12 cellular contexts compared by ENCODE assay signal in the genomic region with DNA sequence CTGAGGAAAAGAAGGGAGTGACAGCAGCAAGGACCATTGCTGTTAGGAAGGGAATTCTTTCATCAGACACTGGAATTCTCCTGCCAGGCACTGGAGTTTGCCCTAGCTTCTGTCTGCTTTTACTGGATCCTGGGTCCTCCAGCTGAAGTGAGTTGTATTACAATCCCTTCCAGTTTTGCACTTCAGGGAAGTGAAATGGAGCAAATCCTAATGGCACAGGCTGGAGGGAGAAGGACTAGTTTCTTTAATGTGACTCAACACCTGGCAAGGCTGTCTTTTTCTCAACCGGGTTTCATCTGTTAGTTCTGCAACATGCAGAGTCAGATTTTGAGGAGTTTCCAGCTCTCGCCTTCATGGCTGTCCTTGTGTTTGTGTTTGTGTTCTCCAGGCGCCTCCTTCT. TPM values are rescaled to one million over a fixed set of nuclear protein-coding genes. Genes with fewer than 3 reads are reported as not detected.
A peak's percentile ranks its signal among the peaks of the same experiment; 100 is the strongest.
DNase-seq lines count a peak whose midpoint lies in the region; ATAC-seq and TF ChIP-seq lines count a peak whose summit lies in the region.
"Had no signal": no experiment of that assay in that cellular context is flagged by ENCODE, and none has a peak within 500 bp of the region (broad histone marks: within the 10 kb centered on the region; RNA-seq: fewer than 3 reads in every experiment).

No MANE protein-coding gene starts in this region.

- H3K23ac ChIP-seq in IMR-90 (ENCODE audit: low read depth, low read length), result 0 out of 2 replicates have a peak overlapping the region, but pooled peaks have one; percentile 4

- ATAC-seq in IMR-90 (ENCODE audit: low read depth), result peak; percentile 32
- ATAC-seq in HG02798 (IDR thresholded peaks at IDR 0.05; ENCODE audit: poor library complexity, unreplicated experiment), result no peak
- ATAC-seq: HCT116 had no signal

- H3K27ac ChIP-seq in IMR-90 (ENCODE audit: insufficient read depth, low read length) (no peak overlapping the region), stomach smooth muscle (ENCODE audit: low read length) (peak overlapping the region; percentile 79), colonic mucosa (no peak overlapping the region)
- H3K27ac ChIP-seq: brain microvascular endothelial cell had no signal

- H3K9me1 ChIP-seq in IMR-90 (ENCODE audit: insufficient read depth, low read length), result peaks cover 6% of the 10 kb centered on the region; the same call in 1 of the 2 replicates

- H3K79me1 ChIP-seq in IMR-90 (ENCODE audit: low read depth in 1 of 2, low read length in 2 of 2), result peaks cover 25 to 84% of the 10 kb centered on the region in 2 experiments

- no peaks in the 10 kb centered on the region for H3K27me3 Mint-ChIP-seq in activated naive CD4-positive, alpha-beta T cell treated with anti-CD3 and anti-CD28 coated beads, Interleukin-2, amount 10 ng/mL, durations not matched to agents 7 days and 5 days
- H3K27me3 Mint-ChIP-seq: activated T-cell treated with anti-CD3 and anti-CD28 coated beads, Interleukin-2, amount 50 U/mL, for 24 hours had no signal

- H4K91ac ChIP-seq in IMR-90 (ENCODE audit: insufficient read depth, low read depth, low read length), result no peak overlapping the region

- POLR2A ChIA-PET in IMR-90 (lab: Charles Lee; ENCODE audit: unreplicated experiment), result no interaction called here

- no peak for TF ChIP-seq POLR2A in IMR-90 (IDR thresholded peaks at IDR 0.05; ENCODE audit: low read depth, low read length)

- no peak overlapping the region for H4K5ac ChIP-seq in IMR-90 (ENCODE audit: low read depth, low read length)

- H2BK15ac ChIP-seq in IMR-90 (ENCODE audit: low read depth, low read length), result no peak overlapping the region

- no peak overlapping the region for H2AK9ac ChIP-seq in IMR-90 (replicated peaks; ENCODE audit: low read depth, low read length, poor library complexity)

- H3K4me1 Mint-ChIP-seq in activated naive CD4-positive, alpha-beta T cell treated with anti-CD3 and anti-CD28 coated beads, Interleukin-2, amount 10 ng/mL, durations not matched to agents 7 days and 5 days, result peaks cover 5% of the 10 kb centered on the region

- dilution Hi-C loops in IMR-90 (cut with HindIII; ENCODE audit: low sequenced_read_pairs, unreplicated experiment), result no loop called here

- no peak overlapping the region for H2BK5ac ChIP-seq in IMR-90 (ENCODE audit: low read depth, low read length, poor library complexity, severe bottlenecking)

- no TSS peak for BruUV-seq in IMR-90 (replicated peaks; lab: Mats Ljungman, UMichigan)

- no peak overlapping the region for H3K56ac ChIP-seq in IMR-90 (ENCODE audit: extremely low read depth, insufficient read depth, low read length)

- H3K27ac Mint-ChIP-seq in activated naive CD4-positive, alpha-beta T cell treated with anti-CD3 and anti-CD28 coated beads, Interleukin-2, amount 10 ng/mL, durations not matched to agents 7 days and 5 days, result no peak overlapping the region
- H3K27ac Mint-ChIP-seq: activated T-cell treated with anti-CD3 and anti-CD28 coated beads, Interleukin-2, amount 50 U/mL, for 24 hours had no signal

- H2BK20ac ChIP-seq in IMR-90 (ENCODE audit: low read depth, low read length), result no peak overlapping the region

- H3K9me3 Mint-ChIP-seq in activated naive CD4-positive, alpha-beta T cell treated with anti-CD3 and anti-CD28 coated beads, Interleukin-2, amount 10 ng/mL, durations not matched to agents 7 days and 5 days, result no peaks in the 10 kb centered on the region
- H3K9me3 Mint-ChIP-seq: activated T-cell treated with anti-CD3 and anti-CD28 coated beads, Interleukin-2, amount 50 U/mL, for 24 hours had no signal

- no peak overlapping the region for H3K4me2 ChIP-seq in IMR-90 (ENCODE audit: low read depth, low read length)

- H3K36me3 Mint-ChIP-seq in activated naive CD4-positive, alpha-beta T cell treated with anti-CD3 and anti-CD28 coated beads, Interleukin-2, amount 10 ng/mL, durations not matched to agents 7 days and 5 days, result peaks cover 19% of the 10 kb centered on the region

- H4K20me1 ChIP-seq in IMR-90 (ENCODE audit: insufficient read depth, low read length), result peaks cover 31% of the 10 kb centered on the region

- H3K36me3 ChIP-seq in IMR-90 (ENCODE audit: control insufficient read depth, insufficient read depth, low read length) (0 out of 2 replicates have a peak, but pooled peaks cover under 1% of the 10 kb centered on the region), stomach smooth muscle (ENCODE audit: control insufficient read depth in 2 of 2, insufficient read depth in 2 of 2, low read length in 2 of 2) (no peaks in the 10 kb centered on the region), colonic mucosa (no peaks in the 10 kb centered on the region)
- H3K36me3 ChIP-seq: brain microvascular endothelial cell had no signal

- no peaks in the 10 kb centered on the region for H3K27me3 ChIP-seq in IMR-90 (ENCODE audit: control insufficient read depth, insufficient read depth, low read length)
- no peaks in the 10 kb centered on the region for H3K27me3 ChIP-seq in stomach smooth muscle (ENCODE audit: control insufficient read depth in 1 of 2, insufficient read depth in 2 of 2, low read length in 2 of 2)
- H3K27me3 ChIP-seq in colonic mucosa, result no peaks in the 10 kb centered on the region
- H3K27me3 ChIP-seq: brain microvascular endothelial cell had no signal

- peaks cover 6% of the 10 kb centered on the region for H3K4me1 ChIP-seq in IMR-90 (ENCODE audit: control insufficient read depth, insufficient read depth, low read length)
- peaks cover 22% of the 10 kb centered on the region for H3K4me1 ChIP-seq in stomach smooth muscle (ENCODE audit: control insufficient read depth, insufficient read depth, low read length)
- H3K4me1 ChIP-seq in colonic mucosa, result no peaks in the 10 kb centered on the region

- H3K9me3 ChIP-seq in IMR-90 (ENCODE audit: control insufficient read depth, insufficient read depth, low read length) (no peaks in the 10 kb centered on the region), stomach smooth muscle (ENCODE audit: control insufficient read depth in 2 of 2, low read length in 2 of 2) (no peaks in the 10 kb centered on the region), colonic mucosa (no peaks in the 10 kb centered on the region)

- H3K4me3 Mint-ChIP-seq in activated naive CD4-positive, alpha-beta T cell treated with anti-CD3 and anti-CD28 coated beads, Interleukin-2, amount 10 ng/mL, durations not matched to agents 7 days and 5 days, result no peak overlapping the region
- H3K4me3 Mint-ChIP-seq: activated T-cell treated with anti-CD3 and anti-CD28 coated beads, Interleukin-2, amount 50 U/mL, for 24 hours had no signal

- no peak overlapping the region for H4K8ac ChIP-seq in IMR-90 (ENCODE audit: low read depth in 2 of 2, low read length in 2 of 2)

- no peak for TF ChIP-seq CTCF in IMR-90 (conservative IDR thresholded peaks at IDR 0.05; ENCODE audit: low read depth, low read length)
- TF ChIP-seq CTCF in cardiac fibroblast (IDR thresholded peaks at IDR 0.05; ENCODE audit: low read depth, low read length), result no peak
- TF ChIP-seq CTCF in colonic mucosa (IDR thresholded peaks at IDR 0.05), result no peak

- 0 out of 2 replicates have a peak overlapping the region, but pooled peaks have one; percentile 10 for H3K14ac ChIP-seq in IMR-90 (replicated peaks; ENCODE audit: low read depth, low read length)

- intact Hi-C loops in IMR-90 (cut with micrococcal nuclease) (no loop called here), colonic mucosa (cut with DNase I) (no loop called here)

- no peak overlapping the region for H3K4me3 ChIP-seq in IMR-90 (ENCODE audit: insufficient read depth, low read depth, low read length)
- no peak overlapping the region for H3K4me3 ChIP-seq in cardiac fibroblast (replicated peaks in 1 of 2; ENCODE audit: low read depth in 2 of 2, low read length in 2 of 2)
- H3K4me3 ChIP-seq in stomach smooth muscle (ENCODE audit: low read length in 2 of 2), result peak overlapping the region; percentile 1 to 40
- no peak overlapping the region for H3K4me3 ChIP-seq in colonic mucosa

- no peak overlapping the region for H2AFZ ChIP-seq in IMR-90 (replicated peaks; ENCODE audit: low read length, poor library complexity)

- H3K9ac ChIP-seq in IMR-90 (ENCODE audit: low read depth, low read length), result no peak overlapping the region
- H3K9ac ChIP-seq in stomach smooth muscle (ENCODE audit: low read length in 2 of 2), result peak overlapping the region; percentile 25 to 47
- H3K9ac ChIP-seq in colonic mucosa (ENCODE audit: low read depth in 2 of 2, low read length in 2 of 2), result no peak overlapping the region

- peak; percentile 58 for DNase-seq in IMR-90
- peak; percentile 51 to 54 for DNase-seq in cardiac fibroblast (ENCODE audit: low read depth in 2 of 2)
- DNase-seq in islet precursor cell, result peak; percentile 38
- DNase-seq in activated naive CD4-positive, alpha-beta T cell treated with anti-CD3 and anti-CD28 coated beads, Interleukin-2, amount 10 ng/mL, durations not matched to agents 7 days and 5 days, result no peak
- DNase-seq in colonic mucosa, result no peak
- DNase-seq in SHP77 treated with DMSO at 0.1 percent for 48 hours (lab: John Stamatoyannopoulos, UW), result no peak
- DNase-seq: activated T-cell treated with anti-CD3 and anti-CD28 coated beads, Interleukin-2, amount 50 U/mL, for 24 hours; brain microvascular endothelial cell; NCI-H345 had no signal

- no peak overlapping the region for H3K18ac ChIP-seq in IMR-90 (ENCODE audit: low read depth, low read length)

- H2BK120ac ChIP-seq in IMR-90 (ENCODE audit: low read depth, low read length), result no peak overlapping the region

- in situ Hi-C loops in IMR-90 (cut with MboI; ENCODE audit: low sequenced_read_pairs), result no loop called here

- no peak for TF ChIP-seq RAD21 in IMR-90 (IDR thresholded peaks at IDR 0.05; ENCODE audit: low read length)

- WGBS in IMR-90 (ENCODE audit: extremely low coverage in 2 of 2, insufficient read length in 1 of 2), 2 experiments, result no CpG with 5 or more reads among the region's 3 CpGs

- no peak overlapping the region for H3K4ac ChIP-seq in IMR-90 (ENCODE audit: low read depth, low read length)

- no peak overlapping the region for H2AK5ac ChIP-seq in IMR-90 (ENCODE audit: low read depth, low read length)

- CTCF ChIA-PET in IMR-90 (lab: Yijun Ruan, JAX), result no interaction called here
- CTCF ChIA-PET in activated naive CD4-positive, alpha-beta T cell treated with anti-CD3 and anti-CD28 coated beads, Interleukin-2, amount 10 ng/mL, durations not matched to agents 7 days and 5 days (lab: Charles Lee), result no interaction called here

TF ChIP-seq in IMR-90, 13 proteins besides CTCF, POLR2A, EP300 and RAD21 (continues in another document):
- TF ChIP-seq BHLHE40 (IDR thresholded peaks at IDR 0.05; ENCODE audit: low read depth, low read length) (no peak), RFX5 (IDR thresholded peaks at IDR 0.05; ENCODE audit: low read depth, low read length) (no peak), SMC3 (IDR thresholded peaks at IDR 0.05; ENCODE audit: low read depth, low read length) (no peak), MAFK (IDR thresholded peaks at IDR 0.05; ENCODE audit: low read depth, low read length) (no peak), CEBPB (IDR thresholded peaks at IDR 0.05; ENCODE audit: low read depth, low read length) (no peak), RCOR1 (IDR thresholded peaks at IDR 0.05; ENCODE audit: insufficient replicate concordance, low read length) (no peak)

RNA-seq across cellular contexts. Expression of a gene that starts 45.8 kb away (rescaled TPM):
- total RNA-seq in IMR-90 (2012; rRNA removed) (9.4 and 9.9 TPM in 2 replicates), colonic mucosa (10 to 100 TPM; 49.2 to 73.1 TPM)
- 8.4 and 8.6 TPM in 2 replicates for polyA plus RNA-seq in IMR-90 (2012; rRNA removed)
- polyA plus RNA-seq in IMR-90 (2012; cell fraction: cytosol; rRNA removed), result 2.6 and 2.7 TPM in 2 replicates
- 20.3 and 40.4 TPM in 2 replicates for polyA plus RNA-seq in IMR-90 (2012; cell fraction: nucleus; rRNA removed; ENCODE audit: low replicate concordance)

Comparison
In these comparisons a context has a peak if more than half of its experiments do, and no peak if none do; other contexts are left out.
1. DNase-seq: peak in IMR-90 (single experiment), cardiac fibroblast (2 of 2) and islet precursor cell (single experiment); none in activated naive CD4-positive, alpha-beta T cell treated with anti-CD3 and anti-CD28 coated beads, Interleukin-2, amount 10 ng/mL, durations not matched to agents 7 days and 5 days (single experiment), colonic mucosa (single experiment) and SHP77 treated with DMSO at 0.1 percent for 48 hours (single experiment).
2. H3K4me3 ChIP-seq: peak in stomach smooth muscle (2 of 2); none in IMR-90 (single experiment), cardiac fibroblast (0 of 2) and colonic mucosa (single experiment).
3. H3K9ac ChIP-seq: peak in stomach smooth muscle (2 of 2); none in IMR-90 (single experiment) and colonic mucosa (0 of 2).